In the genomic region with DNA sequence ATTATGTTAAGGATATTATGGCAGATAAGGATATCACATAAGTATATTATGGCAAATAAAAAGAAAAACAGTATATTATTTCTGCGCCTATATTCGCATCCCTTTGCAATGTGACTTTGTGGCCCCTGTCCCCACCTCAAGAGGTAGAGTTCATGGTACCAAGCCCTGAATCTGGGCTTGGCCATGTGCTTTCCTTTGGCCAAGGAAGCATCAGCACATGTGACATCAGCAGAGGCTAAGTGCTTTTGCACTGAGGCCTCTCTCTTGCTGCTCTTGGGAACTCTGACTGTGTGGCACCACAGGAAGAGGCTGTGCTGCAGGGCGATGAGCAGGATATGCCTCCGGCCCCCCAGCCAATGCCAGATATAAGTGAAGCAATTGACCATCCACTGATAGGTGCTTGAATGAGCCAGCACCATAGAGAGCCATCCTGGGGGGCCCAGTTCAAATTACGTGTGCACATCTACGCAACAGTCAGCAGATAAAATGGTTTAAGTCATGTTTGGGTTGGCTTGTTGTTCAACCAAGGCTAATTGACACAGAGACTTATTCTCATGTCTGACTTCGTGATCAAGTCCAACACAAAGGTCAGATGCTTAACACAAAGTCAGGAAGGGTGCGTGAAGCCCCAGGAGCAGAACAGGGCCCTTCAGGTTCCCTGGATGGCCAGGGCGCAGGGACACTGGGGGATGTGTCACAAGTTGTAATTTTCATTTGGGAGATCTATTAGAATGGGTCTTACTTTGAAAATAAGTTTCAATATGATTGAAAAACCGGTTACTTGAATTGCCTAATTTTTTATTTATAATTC, we compare ENCODE assay signal across 27 cellular contexts.
DNase-seq lines count a peak whose midpoint lies in the region; ATAC-seq and TF ChIP-seq lines count a peak whose summit lies in the region.
"Had no signal": no experiment of that assay in that cellular context is flagged by ENCODE, and none has a peak within 500 bp of the region (broad histone marks: within the 10 kb centered on the region; RNA-seq: fewer than 3 reads in every experiment).

No MANE protein-coding gene starts in this region.

- H3K27me3 ChIP-seq in heart right ventricle (no peaks in the 10 kb centered on the region), IMR-90 (ENCODE audit: control insufficient read depth, insufficient read depth, low read length) (no peaks in the 10 kb centered on the region), psoas muscle (ENCODE audit: insufficient read depth in 3 of 3, low read length in 2 of 3) (peaks cover 0 to 1% (median 0%) of the 10 kb centered on the region in 3 donors)
- H3K27me3 ChIP-seq: sigmoid colon, transverse colon had no signal

- H4K5ac ChIP-seq in IMR-90 (ENCODE audit: low read depth, low read length), result no peak overlapping the region

- H4K20me1 ChIP-seq in IMR-90 (ENCODE audit: insufficient read depth, low read length), result peaks cover 4% of the 10 kb centered on the region

- peaks cover 2 to 50% (median 15%) of the 10 kb centered on the region in 9 donors for H3K4me1 ChIP-seq in heart right ventricle
- H3K4me1 ChIP-seq in IMR-90 (ENCODE audit: control insufficient read depth, insufficient read depth, low read length), result peaks cover 4% of the 10 kb centered on the region
- H3K4me1 ChIP-seq in psoas muscle, result peaks cover 16% of the 10 kb centered on the region
- peaks cover 5% of the 10 kb centered on the region for H3K4me1 ChIP-seq in mucosa of descending colon (ENCODE audit: low read depth)
- H3K4me1 ChIP-seq: BE2C had no signal

- no peak overlapping the region for H4K91ac ChIP-seq in IMR-90 (ENCODE audit: insufficient read depth, low read depth, low read length)

- no peak overlapping the region for H2BK120ac ChIP-seq in IMR-90 (ENCODE audit: low read depth, low read length)

- no peaks in the 10 kb centered on the region for H3K79me1 ChIP-seq in IMR-90 (ENCODE audit: low read depth in 1 of 2, low read length in 2 of 2)

- H2BK15ac ChIP-seq in IMR-90 (ENCODE audit: low read depth, low read length), result no peak overlapping the region

- H2AK5ac ChIP-seq in IMR-90 (ENCODE audit: low read depth, low read length), result peak overlapping the region; percentile 43; the same call in 1 of the 2 replicates

- H3K14ac ChIP-seq in IMR-90 (replicated peaks; ENCODE audit: low read depth, low read length), result no peak overlapping the region

- no peak overlapping the region for H2AFZ ChIP-seq in IMR-90 (replicated peaks; ENCODE audit: low read length, poor library complexity)

- BruUV-seq in IMR-90 (replicated peaks; lab: Mats Ljungman, UMichigan), result no TSS peak

- WGBS in heart right ventricle, 2 donors, result 91 to 98% methylated on average over 10 of the region's 10 CpGs
- WGBS in IMR-90 (ENCODE audit: extremely low coverage in 2 of 2, insufficient read length in 1 of 2), 2 experiments, result 96% methylated on average over 5 of the region's 10 CpGs; no CpG with 5 or more reads in 1 of the 2 experiments
- WGBS in psoas muscle, 3 donors, result 88 to 93% (median 92%) methylated on average over 10 of the region's 10 CpGs

- ATAC-seq in heart right ventricle (no peak), left ventricle myocardium superior (no peak), IMR-90 (ENCODE audit: low read depth) (no peak), psoas muscle (no peak), mucosa of descending colon (no peak), GM21367 (IDR thresholded peaks at IDR 0.05; ENCODE audit: unreplicated experiment) (no peak)
- ATAC-seq: left colon, PC-3, SK-N-SH treated with all-trans-retinoic acid at 6 μM for 48 hours had no signal

- POLR2A ChIA-PET in IMR-90 (lab: Charles Lee; ENCODE audit: unreplicated experiment), result no interaction called here

- no peak overlapping the region for H3K9ac ChIP-seq in IMR-90 (ENCODE audit: low read depth, low read length)

- H3K4me2 ChIP-seq in IMR-90 (ENCODE audit: low read depth, low read length), result no peak overlapping the region

- H3K4ac ChIP-seq in IMR-90 (ENCODE audit: low read depth, low read length), result no peak overlapping the region; the same call in 1 of the 2 replicates

- dilution Hi-C loops in IMR-90 (cut with HindIII; ENCODE audit: low sequenced_read_pairs, unreplicated experiment), result no loop called here

- H3K56ac ChIP-seq in IMR-90 (ENCODE audit: extremely low read depth, insufficient read depth, low read length), result no peak overlapping the region; the same call in 1 of the 2 replicates

- TF ChIP-seq CTCF in heart right ventricle (IDR thresholded peaks at IDR 0.05), result no peak
- no peak for TF ChIP-seq CTCF in IMR-90 (conservative IDR thresholded peaks at IDR 0.05; ENCODE audit: low read depth, low read length)
- no peak for TF ChIP-seq CTCF in coronary artery (IDR thresholded peaks at IDR 0.05)
- no peak for TF ChIP-seq CTCF in psoas muscle (IDR thresholded peaks at IDR 0.05)
- no peak for TF ChIP-seq CTCF in mucosa of descending colon (IDR thresholded peaks at IDR 0.05)

- intact Hi-C loops in heart right ventricle (cut with DNase I), result loop anchor here in 4 of 10 donors (10.0 kb wide), 2 partner anchors 349 to 889 kb away; partner anchors contain the start of gene IRS2 (in 3 of the 4)
- intact Hi-C loops in left ventricle myocardium superior (cut with micrococcal nuclease), result no loop called here
- intact Hi-C loops in IMR-90 (cut with micrococcal nuclease), result no loop called here
- intact Hi-C loops in psoas muscle (cut with DNase I), result no loop called here
- intact Hi-C loops in mucosa of descending colon (cut with DNase I, micrococcal nuclease), result no loop called here

- H3K36me3 ChIP-seq in heart right ventricle, result no peaks in the 10 kb centered on the region
- H3K36me3 ChIP-seq in IMR-90 (ENCODE audit: control insufficient read depth, insufficient read depth, low read length), result no peaks in the 10 kb centered on the region
- H3K36me3 ChIP-seq in psoas muscle (ENCODE audit: insufficient read depth in 1 of 2, low read depth in 1 of 2), result no peaks in the 10 kb centered on the region
- no peaks in the 10 kb centered on the region for H3K36me3 ChIP-seq in mucosa of descending colon (ENCODE audit: low read depth)
- H3K36me3 ChIP-seq: BE2C, sigmoid colon, transverse colon had no signal

- H3K9me1 ChIP-seq in IMR-90 (ENCODE audit: insufficient read depth, low read length), result no peaks in the 10 kb centered on the region; the same call in 1 of the 2 replicates

- H2BK20ac ChIP-seq in IMR-90 (ENCODE audit: low read depth, low read length), result no peak overlapping the region

- H3K23ac ChIP-seq in IMR-90 (ENCODE audit: low read depth, low read length), result no peak overlapping the region

- in situ Hi-C loops in IMR-90 (cut with MboI; ENCODE audit: low sequenced_read_pairs), result no loop called here

- no peak for TF ChIP-seq RAD21 in IMR-90 (IDR thresholded peaks at IDR 0.05; ENCODE audit: low read length)

- peak overlapping the region; percentile 1 for H2AK9ac ChIP-seq in IMR-90 (replicated peaks; ENCODE audit: low read depth, low read length, poor library complexity)

- DNase-seq in heart right ventricle (no peak), left ventricle myocardium superior (no peak), IMR-90 (no peak), coronary artery (ENCODE audit: low spot score) (peak; percentile 69), psoas muscle (no peak), mucosa of descending colon (no peak), HPDE6-E6E7 (ENCODE audit: extremely low spot score) (no peak)
- DNase-seq: activated CD4-positive, alpha-beta memory T cell treated with anti-CD3 and anti-CD28 coated beads for 36 hours; activated CD4-positive, alpha-beta T cell treated with anti-CD3 and anti-CD28 coated beads for 1 hour; activated CD8-positive, alpha-beta memory T cell treated with anti-CD3 and anti-CD28 coated beads, Interleukin-2, amount 50 U/mL, for 4 hours; activated naive CD4-positive, alpha-beta T cell treated with anti-CD3 and anti-CD28 coated beads for 36 hours; BE2C; dermis blood vessel endothelial cell; DMS 273 treated with DMSO at 0.1 percent for 48 hours; KG1; left colon; MM.1S; NCI-H1694; NCI-H2171 treated with DMSO at 0.1 percent for 48 hours; NCI-H526; PC-3; sigmoid colon; stimulated activated CD4-positive, alpha-beta T cell treated with anti-CD3 and anti-CD28 coated beads, Interleukin-4, amount 100 ng/mL, for 4 hours; T-helper 2 cell; transverse colon had no signal

- CTCF ChIA-PET in IMR-90 (lab: Yijun Ruan, JAX), result no interaction called here

- TF ChIP-seq POLR2A in IMR-90 (IDR thresholded peaks at IDR 0.05; ENCODE audit: low read depth, low read length), result no peak

- no peak overlapping the region for H3K4me3 ChIP-seq in heart right ventricle
- H3K4me3 ChIP-seq in IMR-90 (ENCODE audit: insufficient read depth, low read depth, low read length), result no peak overlapping the region
- no peak overlapping the region for H3K4me3 ChIP-seq in coronary artery
- no peak overlapping the region for H3K4me3 ChIP-seq in psoas muscle
- no peak overlapping the region for H3K4me3 ChIP-seq in mucosa of descending colon
- H3K4me3 ChIP-seq: sigmoid colon, transverse colon had no signal

- H3K9me3 ChIP-seq in heart right ventricle (no peaks in the 10 kb centered on the region), IMR-90 (ENCODE audit: control insufficient read depth, insufficient read depth, low read length) (no peaks in the 10 kb centered on the region), psoas muscle (no peaks in the 10 kb centered on the region), mucosa of descending colon (no peaks in the 10 kb centered on the region)
- H3K9me3 ChIP-seq: BE2C, sigmoid colon, transverse colon had no signal

- no peak overlapping the region for H4K8ac ChIP-seq in IMR-90 (ENCODE audit: low read depth in 2 of 2, low read length in 2 of 2)

- no peak overlapping the region for H3K18ac ChIP-seq in IMR-90 (ENCODE audit: low read depth, low read length)

- H2BK5ac ChIP-seq in IMR-90 (ENCODE audit: low read depth, low read length, poor library complexity, severe bottlenecking), result no peak overlapping the region

- H3K27ac ChIP-seq in heart right ventricle, result peak overlapping the region in 8 of 10 donors; percentile 8 to 93 (median 86)
- H3K27ac ChIP-seq in IMR-90 (ENCODE audit: insufficient read depth, low read length), result no peak overlapping the region
- no peak overlapping the region for H3K27ac ChIP-seq in coronary artery
- peak overlapping the region; percentile 79 for H3K27ac ChIP-seq in psoas muscle
- H3K27ac ChIP-seq: transverse colon had no signal

TF ChIP-seq in IMR-90, 13 proteins besides CTCF, POLR2A, EP300 and RAD21 (continues in another document):
- TF ChIP-seq CEBPB (IDR thresholded peaks at IDR 0.05; ENCODE audit: low read depth, low read length) (no peak), CHD1 (IDR thresholded peaks at IDR 0.05; ENCODE audit: low read depth, low read length) (no peak), NFE2L2 (IDR thresholded peaks at IDR 0.05; ENCODE audit: low read depth, low read length) (no peak), FOS (IDR thresholded peaks at IDR 0.05; ENCODE audit: low read depth, low read length) (no peak), MAFK (IDR thresholded peaks at IDR 0.05; ENCODE audit: low read depth, low read length) (no peak), SMC3 (IDR thresholded peaks at IDR 0.05; ENCODE audit: low read depth, low read length) (no peak)

Comparison
In these comparisons a context has a peak if more than half of its experiments do, and no peak if none do; other contexts are left out.
1. H3K27ac ChIP-seq: peak in heart right ventricle (8 of 10) and psoas muscle (single experiment); none in IMR-90 (single experiment) and coronary artery (0 of 2).